ENCODE assay signal across 9 cellular contexts in genomic region chr11:62622476-62622875, GRCh38. TPM values are rescaled to one million over a fixed set of nuclear protein-coding genes. Genes with fewer than 3 reads are reported as not detected.
DNase-seq lines count a peak whose midpoint lies in the region; ATAC-seq, FAIRE-seq and TF ChIP-seq lines count a peak whose summit lies in the region.
"Had no signal": no experiment of that assay in that cellular context is flagged by ENCODE, and none has a peak within 500 bp of the region (broad histone marks: within the 10 kb centered on the region; RNA-seq: fewer than 3 reads in every experiment).

No MANE protein-coding gene starts in this region.

- H3K79me1 ChIP-seq in IMR-90 (ENCODE audit: low read depth in 1 of 2, low read length in 2 of 2), result peaks cover 19 to 30% of the 10 kb centered on the region in 2 experiments

- H3K14ac ChIP-seq in IMR-90 (replicated peaks; ENCODE audit: low read depth, low read length), result peak overlapping the region; percentile 92; the same call in 1 of the 2 replicates

- H2BK20ac ChIP-seq in IMR-90 (ENCODE audit: low read depth, low read length), result no peak overlapping the region

- CTCF ChIA-PET in IMR-90 (lab: Yijun Ruan, JAX), result interaction anchor here (1.2 to 2.1 kb wide), 3 partner anchors 11 to 31 kb away, joined by 3 to 5 read pairs (median 4); partner anchors contain the start of genes EML3 and TUT1

- peak overlapping the region; percentile 80; the same call in 1 of the 2 replicates for H3K4ac ChIP-seq in IMR-90 (ENCODE audit: low read depth, low read length)

- H3K23ac ChIP-seq in IMR-90 (ENCODE audit: low read depth, low read length), result no peak overlapping the region

- no TSS peak for BruUV-seq in IMR-90 (replicated peaks; lab: Mats Ljungman, UMichigan)

- no peak for ATAC-seq in IMR-90 (ENCODE audit: low read depth)
- ATAC-seq in stimulated activated naive B cell treated with anti-CD40 and anti-IgM and Interleukin-4, amounts not matched to agents 10 μg/mL and 1 μg/mL and 100 μg/mL, for 72 hours (replicated peaks), result no peak
- no peak for ATAC-seq in GM21786 (IDR thresholded peaks at IDR 0.05; ENCODE audit: unreplicated experiment)
- no peak for ATAC-seq in GM21737 (IDR thresholded peaks at IDR 0.05; ENCODE audit: unreplicated experiment)
- ATAC-seq in HG02610 (IDR thresholded peaks at IDR 0.05; ENCODE audit: unreplicated experiment), result no peak

- peak overlapping the region; percentile 55 for H2AK9ac ChIP-seq in IMR-90 (replicated peaks; ENCODE audit: low read depth, low read length, poor library complexity)

- H3K4me2 ChIP-seq in IMR-90 (ENCODE audit: low read depth, low read length), result no peak overlapping the region

- no peaks in the 10 kb centered on the region for H3K9me3 ChIP-seq in IMR-90 (ENCODE audit: control insufficient read depth, insufficient read depth, low read length)
- H3K9me3 ChIP-seq in kidney (ENCODE audit: control insufficient read depth in 1 of 2, low read length in 2 of 2), result no peaks in the 10 kb centered on the region

- no peak for TF ChIP-seq POLR2A in IMR-90 (IDR thresholded peaks at IDR 0.05; ENCODE audit: low read depth, low read length)

- H3K56ac ChIP-seq in IMR-90 (ENCODE audit: extremely low read depth, insufficient read depth, low read length), result peak overlapping the region; percentile 45; the same call in 1 of the 2 replicates

- no peaks in the 10 kb centered on the region for H3K9me3 Mint-ChIP-seq in activated naive CD8-positive, alpha-beta T cell (ENCODE audit: low read depth)
- no peaks in the 10 kb centered on the region for H3K9me3 Mint-ChIP-seq in stimulated activated naive B cell treated with anti-CD40 and anti-IgM and Interleukin-4, amounts not matched to agents 10 μg/mL and 1 μg/mL and 100 μg/mL, for 72 hours

- H2BK15ac ChIP-seq in IMR-90 (ENCODE audit: low read depth, low read length), result 0 out of 3 replicates have a peak overlapping the region, but pooled peaks have one; percentile 7

- peak overlapping the region; percentile 99 for H3K27ac Mint-ChIP-seq in activated naive CD8-positive, alpha-beta T cell
- H3K27ac Mint-ChIP-seq in stimulated activated naive B cell treated with anti-CD40 and anti-IgM and Interleukin-4, amounts not matched to agents 10 μg/mL and 1 μg/mL and 100 μg/mL, for 72 hours, result peak overlapping the region; percentile 98

- H2BK5ac ChIP-seq in IMR-90 (ENCODE audit: low read depth, low read length, poor library complexity, severe bottlenecking), result peak overlapping the region; percentile 44

- peak overlapping the region; percentile 0; the same call in 1 of the 2 replicates for H2BK120ac ChIP-seq in IMR-90 (ENCODE audit: low read depth, low read length)

- H3K27me3 ChIP-seq in IMR-90 (ENCODE audit: control insufficient read depth, insufficient read depth, low read length), result no peaks in the 10 kb centered on the region

- H3K27me3 Mint-ChIP-seq in activated naive CD8-positive, alpha-beta T cell, result no peaks in the 10 kb centered on the region
- H3K27me3 Mint-ChIP-seq in stimulated activated naive B cell treated with anti-CD40 and anti-IgM and Interleukin-4, amounts not matched to agents 10 μg/mL and 1 μg/mL and 100 μg/mL, for 72 hours, result no peaks in the 10 kb centered on the region

- dilution Hi-C loops in IMR-90 (cut with HindIII; ENCODE audit: low sequenced_read_pairs, unreplicated experiment), result no loop called here

- H3K4me3 Mint-ChIP-seq in activated naive CD8-positive, alpha-beta T cell, result peak overlapping the region; percentile 88
- peak overlapping the region; percentile 93 to 96 for H3K4me3 Mint-ChIP-seq in stimulated activated naive B cell treated with anti-CD40 and anti-IgM and Interleukin-4, amounts not matched to agents 10 μg/mL and 1 μg/mL and 100 μg/mL, for 72 hours

- H3K9me1 ChIP-seq in IMR-90 (ENCODE audit: insufficient read depth, low read length), result peaks cover 7% of the 10 kb centered on the region; the same call in 1 of the 2 replicates

- peaks cover 7% of the 10 kb centered on the region for H3K36me3 Mint-ChIP-seq in activated naive CD8-positive, alpha-beta T cell
- H3K36me3 Mint-ChIP-seq in stimulated activated naive B cell treated with anti-CD40 and anti-IgM and Interleukin-4, amounts not matched to agents 10 μg/mL and 1 μg/mL and 100 μg/mL, for 72 hours, result peaks cover 16 to 41% of the 10 kb centered on the region in 2 donors

- peaks cover 28% of the 10 kb centered on the region for H3K4me1 Mint-ChIP-seq in activated naive CD8-positive, alpha-beta T cell (ENCODE audit: low read depth)
- H3K4me1 Mint-ChIP-seq in stimulated activated naive B cell treated with anti-CD40 and anti-IgM and Interleukin-4, amounts not matched to agents 10 μg/mL and 1 μg/mL and 100 μg/mL, for 72 hours, result peaks cover 6 to 32% of the 10 kb centered on the region in 2 donors

- DNase-seq in IMR-90 (no peak), kidney (no peak), COLO829 (ENCODE audit: low spot score) (no peak)
- DNase-seq in stimulated activated naive B cell treated with anti-CD40 and anti-IgM and Interleukin-4, amounts not matched to agents 10 μg/mL and 1 μg/mL and 100 μg/mL, for 72 hours, result no peak

- POLR2A ChIA-PET in IMR-90 (lab: Charles Lee; ENCODE audit: unreplicated experiment), result interaction anchor here (0.7 kb wide), 1 partner anchor 29 kb away, joined by 5 read pairs; no protein-coding TSS in a partner anchor

- in situ Hi-C loops in IMR-90 (cut with MboI; ENCODE audit: low sequenced_read_pairs), result no loop called here

- no peaks in the 10 kb centered on the region; the same call in 1 of the 2 replicates for H4K20me1 ChIP-seq in IMR-90 (ENCODE audit: insufficient read depth, low read length)

- TF ChIP-seq CTCF in IMR-90 (conservative IDR thresholded peaks at IDR 0.05; ENCODE audit: low read depth, low read length) (no peak), kidney (IDR thresholded peaks at IDR 0.05; ENCODE audit: borderline replicate concordance, extremely low read depth, insufficient read depth) (no peak)

- H3K4me1 ChIP-seq in IMR-90 (ENCODE audit: control insufficient read depth, insufficient read depth, low read length) (peaks cover 3% of the 10 kb centered on the region), kidney (ENCODE audit: control insufficient read depth in 1 of 2, insufficient read depth in 1 of 2, low read depth in 1 of 2, low read length in 2 of 2) (peaks cover 7 to 14% of the 10 kb centered on the region in 2 donors)

- no peak for TF ChIP-seq RAD21 in IMR-90 (IDR thresholded peaks at IDR 0.05; ENCODE audit: low read length)

- H3K36me3 ChIP-seq in IMR-90 (ENCODE audit: control insufficient read depth, insufficient read depth, low read length) (peaks cover 27% of the 10 kb centered on the region), kidney (ENCODE audit: control insufficient read depth in 1 of 2, insufficient read depth in 2 of 2, low read length in 2 of 2) (peaks cover 21 to 24% of the 10 kb centered on the region in 2 donors)

- no peak overlapping the region for H2AFZ ChIP-seq in IMR-90 (replicated peaks; ENCODE audit: low read length, poor library complexity)

- intact Hi-C loops in IMR-90 (cut with micrococcal nuclease) (no loop called here), kidney (cut with DNase I) (no loop called here)

- WGBS in IMR-90 (ENCODE audit: extremely low coverage in 2 of 2, insufficient read length in 1 of 2), 2 experiments, result no CpG with 5 or more reads among the region's 3 CpGs

- H4K5ac ChIP-seq in IMR-90 (ENCODE audit: low read depth, low read length), result 0 out of 2 replicates have a peak overlapping the region, but pooled peaks have one; percentile 30

- H4K8ac ChIP-seq in IMR-90 (ENCODE audit: low read depth in 2 of 2, low read length in 2 of 2), result peak overlapping the region; percentile 96 to 99

- no peak overlapping the region for H2AK5ac ChIP-seq in IMR-90 (ENCODE audit: low read depth, low read length)

- H3K4me3 ChIP-seq in IMR-90 (ENCODE audit: insufficient read depth, low read depth, low read length), result no peak overlapping the region
- peak overlapping the region; percentile 55 to 92 for H3K4me3 ChIP-seq in kidney (ENCODE audit: low read length in 2 of 2)

- no peak overlapping the region for H3K18ac ChIP-seq in IMR-90 (ENCODE audit: low read depth, low read length)

- H3K27ac ChIP-seq in IMR-90 (ENCODE audit: insufficient read depth, low read length), result peak overlapping the region; percentile 49; the same call in 1 of the 2 replicates
- peak overlapping the region; percentile 85 to 97 for H3K27ac ChIP-seq in kidney (ENCODE audit: low read depth in 2 of 2, low read length in 2 of 2)

- H3K9ac ChIP-seq in IMR-90 (ENCODE audit: low read depth, low read length) (no peak overlapping the region; the same call in 1 of the 2 replicates), kidney (ENCODE audit: low read length in 2 of 2) (peak overlapping the region; percentile 60 to 67)

- H4K91ac ChIP-seq in IMR-90 (ENCODE audit: insufficient read depth, low read depth, low read length), result peak overlapping the region; percentile 87

- no peak for FAIRE-seq in kidney (lab: Jason Lieb, UNC)
- FAIRE-seq: colon had no signal

RNA-seq across cellular contexts. Expression of gene B3GAT3, which starts 0.7 kb away (rescaled TPM):
- 10.4 and 10.6 TPM in 2 replicates for total RNA-seq in IMR-90 (2012; rRNA removed)
- polyA plus RNA-seq in IMR-90 (2012; rRNA removed), result 38.4 and 51.7 TPM in 2 replicates
- 40.2 and 66.9 TPM in 2 replicates for polyA plus RNA-seq in IMR-90 (2012; cell fraction: cytosol; rRNA removed)
- 32.1 and 121 TPM in 2 replicates for polyA plus RNA-seq in IMR-90 (2012; cell fraction: nucleus; rRNA removed; ENCODE audit: low replicate concordance)
- total RNA-seq in kidney, result 50.6 TPM
- 66.2 TPM for polyA plus RNA-seq in kidney (ENCODE audit: insufficient read depth, low read depth, low replicate concordance)

RNA-seq across cellular contexts. Expression of gene ROM1, which starts 9.4 kb away (rescaled TPM):
- total RNA-seq in IMR-90 (2012; rRNA removed) (2.2 TPM in 2 replicates), kidney (7.9 TPM)
- polyA plus RNA-seq in IMR-90 (2012; rRNA removed) (1.7 and 2.5 TPM in 2 replicates), kidney (ENCODE audit: insufficient read depth, low read depth, low replicate concordance) (11.1 TPM)
- polyA plus RNA-seq in IMR-90 (2012; cell fraction: cytosol; rRNA removed), result 3.4 and 3.8 TPM in 2 replicates
- 2.1 and 3.1 TPM in 2 replicates for polyA plus RNA-seq in IMR-90 (2012; cell fraction: nucleus; rRNA removed; ENCODE audit: low replicate concordance)

RNA-seq across cellular contexts. Expression of gene EML3, which starts 9.9 kb away (rescaled TPM):
- total RNA-seq in IMR-90 (2012; rRNA removed), result 4.4 and 5.0 TPM in 2 replicates
- 24.7 and 26.1 TPM in 2 replicates for polyA plus RNA-seq in IMR-90 (2012; rRNA removed)
- 13.6 and 18.0 TPM in 2 replicates for polyA plus RNA-seq in IMR-90 (2012; cell fraction: cytosol; rRNA removed)
- 158 and 257 TPM in 2 replicates for polyA plus RNA-seq in IMR-90 (2012; cell fraction: nucleus; rRNA removed; ENCODE audit: low replicate concordance)
- total RNA-seq in kidney, result 83.3 TPM
- 35.0 TPM for polyA plus RNA-seq in kidney (ENCODE audit: insufficient read depth, low read depth, low replicate concordance)

RNA-seq across cellular contexts. Expression of gene MTA2, which starts 20.8 kb away (rescaled TPM):
- total RNA-seq in IMR-90 (2012; rRNA removed), result 126 and 136 TPM in 2 replicates
- 28.0 and 34.8 TPM in 2 replicates for polyA plus RNA-seq in IMR-90 (2012; rRNA removed)
- 14.4 and 18.0 TPM in 2 replicates for polyA plus RNA-seq in IMR-90 (2012; cell fraction: cytosol; rRNA removed)
- polyA plus RNA-seq in IMR-90 (2012; cell fraction: nucleus; rRNA removed; ENCODE audit: low replicate concordance), result 35.6 and 60.7 TPM in 2 replicates
- 71.8 TPM for total RNA-seq in kidney
- 34.4 TPM for polyA plus RNA-seq in kidney (ENCODE audit: insufficient read depth, low read depth, low replicate concordance)

RNA-seq across cellular contexts. Expression of gene GANAB, which starts 23.9 kb away (rescaled TPM):
- total RNA-seq in IMR-90 (2012; rRNA removed), result 182 and 209 TPM in 2 replicates
- 323 and 344 TPM in 2 replicates for polyA plus RNA-seq in IMR-90 (2012; rRNA removed)
- polyA plus RNA-seq in IMR-90 (2012; cell fraction: cytosol; rRNA removed), result 244 and 246 TPM in 2 replicates
- polyA plus RNA-seq in IMR-90 (2012; cell fraction: nucleus; rRNA removed; ENCODE audit: low replicate concordance), result 262 and 360 TPM in 2 replicates
- 309 TPM for total RNA-seq in kidney
- polyA plus RNA-seq in kidney (ENCODE audit: insufficient read depth, low read depth, low replicate concordance), result 110 TPM

Comparison
In these comparisons a context has a peak if more than half of its experiments do, and no peak if none do; other contexts are left out.
1. RNA of gene EML3, which starts 9.9 kb away (total RNA-seq): 83.3 TPM in kidney (single experiment); 4.4 to 5.0 TPM in IMR-90; every median in the first group is over 10 times any median in the second.